ENCODE assay signal across 21 cellular contexts in the genomic region with DNA sequence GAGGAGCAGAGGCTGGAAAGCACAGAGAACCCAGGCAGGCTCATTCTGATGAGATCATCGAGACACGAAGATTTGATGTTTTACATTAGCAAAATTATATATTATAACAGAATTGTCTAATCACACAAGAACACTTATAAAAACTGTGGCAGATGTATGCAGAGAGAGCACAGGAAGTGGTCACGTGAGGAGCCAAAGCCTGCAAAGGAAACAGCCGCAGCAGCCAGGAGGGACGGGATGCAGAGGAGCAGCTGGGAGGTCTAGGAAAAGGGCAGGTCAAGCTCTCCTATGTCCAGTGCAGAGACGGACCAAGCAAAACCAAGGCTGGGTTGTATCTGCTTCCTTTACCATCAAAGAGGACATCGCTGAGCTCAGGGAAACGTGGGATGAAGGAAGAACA.
DNase-seq lines count a peak whose midpoint lies in the region; ATAC-seq and TF ChIP-seq lines count a peak whose summit lies in the region.
"Had no signal": no experiment of that assay in that cellular context is flagged by ENCODE, and none has a peak within 500 bp of the region (broad histone marks: within the 10 kb centered on the region; RNA-seq: fewer than 3 reads in every experiment).

No MANE protein-coding gene starts in this region.

- peaks cover 0 to 11% (median 2%) of the 10 kb centered on the region in 6 donors for H3K4me1 ChIP-seq in spleen
- H3K4me1 ChIP-seq: tibial artery had no signal

- no peak overlapping the region for H3K27ac Mint-ChIP-seq in activated naive CD4-positive, alpha-beta T cell treated with anti-CD3 and anti-CD28 coated beads for 36 hours
- H3K27ac Mint-ChIP-seq in activated CD8-positive, alpha-beta T cell treated with anti-CD3 and anti-CD28 coated beads for 36 hours: no peak overlapping the region
- H3K27ac Mint-ChIP-seq: H9 had no signal

- no peak for TF ChIP-seq RAD21 in Ishikawa (IDR thresholded peaks at IDR 0.05; ENCODE audit: low read depth)

- no peak for TF ChIP-seq EP300 in Ishikawa (IDR thresholded peaks at IDR 0.05; ENCODE audit: borderline replicate concordance)

- no peak overlapping the region for H3K4me3 ChIP-seq in spleen
- H3K4me3 ChIP-seq: SK-N-MC, tibial artery had no signal

- no peaks in the 10 kb centered on the region for H3K27me3 Mint-ChIP-seq in activated naive CD4-positive, alpha-beta T cell treated with anti-CD3 and anti-CD28 coated beads for 36 hours (ENCODE audit: low read depth)
- no peaks in the 10 kb centered on the region for H3K27me3 Mint-ChIP-seq in activated CD8-positive, alpha-beta T cell treated with anti-CD3 and anti-CD28 coated beads for 36 hours

- no peaks in the 10 kb centered on the region for H3K9me3 Mint-ChIP-seq in activated naive CD4-positive, alpha-beta T cell treated with anti-CD3 and anti-CD28 coated beads for 36 hours
- no peaks in the 10 kb centered on the region for H3K9me3 Mint-ChIP-seq in activated CD8-positive, alpha-beta T cell treated with anti-CD3 and anti-CD28 coated beads for 36 hours

- TF ChIP-seq POLR2A in spleen (IDR thresholded peaks at IDR 0.05): no peak

- H3K36me3 Mint-ChIP-seq in activated naive CD4-positive, alpha-beta T cell treated with anti-CD3 and anti-CD28 coated beads for 36 hours (ENCODE audit: low read depth): no peaks in the 10 kb centered on the region
- H3K36me3 Mint-ChIP-seq in activated CD8-positive, alpha-beta T cell treated with anti-CD3 and anti-CD28 coated beads for 36 hours (ENCODE audit: low read depth): no peaks in the 10 kb centered on the region

- no peaks in the 10 kb centered on the region for H3K36me3 ChIP-seq in spleen
- H3K36me3 ChIP-seq: tibial artery had no signal

- DNase-seq in activated naive CD4-positive, alpha-beta T cell treated with anti-CD3 and anti-CD28 coated beads for 36 hours: peak; percentile 57
- no peak for DNase-seq in activated naive CD4-positive, alpha-beta T cell (lab: John Stamatoyannopoulos, UW)
- DNase-seq in activated CD8-positive, alpha-beta T cell treated with anti-CD3 and anti-CD28 coated beads for 36 hours: peak; percentile 25
- DNase-seq in spleen: peak; percentile 69
- no peak for DNase-seq in NK-92 treated with Interleukin-12 subunit alpha and Interleukin-12 subunit beta, amount 100 ng/mL, for 24 hours (lab: John Stamatoyannopoulos, UW)
- DNase-seq: activated CD4-positive, CD25-positive, alpha-beta regulatory T cell treated with anti-CD3 and anti-CD28 coated beads, Interleukin-2, amount 50 U/mL, for 72 hours; erythroblast; foreskin melanocyte; GDM1; H9; mammary epithelial cell; NCI-H1436; NCI-H774; occipital lobe; right cardiac atrium; T1000; tibial artery had no signal

- H3K27me3 ChIP-seq in spleen (replicated peaks in 1 of 7): peaks cover 0 to 29% (median 0%) of the 10 kb centered on the region in 7 donors

- CTCF ChIA-PET in activated naive CD4-positive, alpha-beta T cell treated with anti-CD3 and anti-CD28 coated beads for 36 hours (lab: Charles Lee): no interaction called here
- CTCF ChIA-PET in activated CD8-positive, alpha-beta T cell treated with anti-CD3 and anti-CD28 coated beads for 36 hours (lab: Charles Lee): no interaction called here

- 5 to 13% (median 8%) methylated on average over 8 of the region's 8 CpGs for WGBS in spleen, 5 donors

- TF ChIP-seq CTCF in activated CD8-positive, alpha-beta T cell treated with anti-CD3 and anti-CD28 coated beads for 36 hours (IDR thresholded peaks at IDR 0.05): no peak
- no peak for TF ChIP-seq CTCF in spleen (IDR thresholded peaks at IDR 0.05 in 8 of 11, conservative IDR thresholded peaks at IDR 0.05 in 3 of 11)

- H3K27ac ChIP-seq in spleen: no peak overlapping the region
- H3K27ac ChIP-seq: SK-N-MC, tibial artery had no signal

- POLR2A ChIA-PET in activated CD8-positive, alpha-beta T cell treated with anti-CD3 and anti-CD28 coated beads for 36 hours (lab: Charles Lee): no interaction called here

- H3K4me3 Mint-ChIP-seq in activated naive CD4-positive, alpha-beta T cell treated with anti-CD3 and anti-CD28 coated beads for 36 hours: peak overlapping the region; percentile 56
- H3K4me3 Mint-ChIP-seq in activated CD8-positive, alpha-beta T cell treated with anti-CD3 and anti-CD28 coated beads for 36 hours: peak overlapping the region; percentile 40
- H3K4me3 Mint-ChIP-seq: H9 had no signal

- no peaks in the 10 kb centered on the region for H3K9me3 ChIP-seq in spleen
- H3K9me3 ChIP-seq: tibial artery had no signal

- ATAC-seq in activated CD8-positive, alpha-beta T cell treated with anti-CD3 and anti-CD28 coated beads for 36 hours: no peak
- no peak for ATAC-seq in HG03439 (IDR thresholded peaks at IDR 0.05; ENCODE audit: unreplicated experiment)
- no peak for ATAC-seq in GM18909 (IDR thresholded peaks at IDR 0.05; ENCODE audit: poor library complexity, unreplicated experiment)
- ATAC-seq: right cardiac atrium had no signal

- intact Hi-C loops in activated naive CD4-positive, alpha-beta T cell treated with anti-CD3 and anti-CD28 coated beads for 36 hours (cut with micrococcal nuclease): loop anchor here (1.0 to 2.0 kb wide), 2 partner anchors 40 to 73 kb away; no protein-coding TSS in a partner anchor
- intact Hi-C loops in activated CD8-positive, alpha-beta T cell treated with anti-CD3 and anti-CD28 coated beads for 36 hours (cut with micrococcal nuclease): no loop called here
- intact Hi-C loops in spleen (cut with DNase I; ENCODE audit: low total_unique reads): no loop called here

- peaks cover 81% of the 10 kb centered on the region for H3K4me1 Mint-ChIP-seq in activated naive CD4-positive, alpha-beta T cell treated with anti-CD3 and anti-CD28 coated beads for 36 hours (ENCODE audit: low read depth)
- peaks cover 49% of the 10 kb centered on the region for H3K4me1 Mint-ChIP-seq in activated CD8-positive, alpha-beta T cell treated with anti-CD3 and anti-CD28 coated beads for 36 hours (ENCODE audit: low read depth)

TF ChIP-seq in Ishikawa, 13 proteins besides CTCF, POLR2A, EP300 and RAD21:
- TF ChIP-seq, protein P1, sequence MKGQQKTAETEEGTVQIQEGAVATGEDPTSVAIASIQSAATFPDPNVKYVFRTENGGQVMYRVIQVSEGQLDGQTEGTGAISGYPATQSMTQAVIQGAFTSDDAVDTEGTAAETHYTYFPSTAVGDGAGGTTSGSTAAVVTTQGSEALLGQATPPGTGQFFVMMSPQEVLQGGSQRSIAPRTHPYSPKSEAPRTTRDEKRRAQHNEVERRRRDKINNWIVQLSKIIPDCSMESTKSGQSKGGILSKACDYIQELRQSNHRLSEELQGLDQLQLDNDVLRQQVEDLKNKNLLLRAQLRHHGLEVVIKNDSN (IDR thresholded peaks at IDR 0.05): peak; percentile 20; the same call in 1 of the 2 replicates
- no peak for TF ChIP-seq ZBTB7A (IDR thresholded peaks at IDR 0.05; ENCODE audit: low read depth)
TF ChIP-seq in Ishikawa: peak in this region for 1.

Comparison
In these comparisons a context has a peak if more than half of its experiments do, and no peak if none do; other contexts are left out.
1. DNase-seq: peak in activated naive CD4-positive, alpha-beta T cell treated with anti-CD3 and anti-CD28 coated beads for 36 hours (single experiment), activated CD8-positive, alpha-beta T cell treated with anti-CD3 and anti-CD28 coated beads for 36 hours (single experiment) and spleen (single experiment); none in activated naive CD4-positive, alpha-beta T cell (0 of 4) and NK-92 treated with Interleukin-12 subunit alpha and Interleukin-12 subunit beta, amount 100 ng/mL, for 24 hours (single experiment).